In genomic region chr3:30631237-30631961, GRCh38 we compare ENCODE assay signal across 8 cellular contexts. TPM values are rescaled to one million over a fixed set of nuclear protein-coding genes. Genes with fewer than 3 reads are reported as not detected.
DNase-seq lines count a peak whose midpoint lies in the region; ATAC-seq and TF ChIP-seq lines count a peak whose summit lies in the region.

No MANE protein-coding gene starts in this region.

- TF ChIP-seq RAD21 in liver (IDR thresholded peaks at IDR 0.05) = no peak

- no peak for TF ChIP-seq CTCF in liver (IDR thresholded peaks at IDR 0.05; ENCODE audit: low read depth, low read length, missing input control)
- TF ChIP-seq CTCF in GM10248 (IDR thresholded peaks at IDR 0.05; ENCODE audit: control extremely low read depth, extremely low read depth, low read depth, missing control alignments) = no peak

- POLR2A ChIA-PET in GM10248 (lab: Yijun Ruan, JAX) = no interaction called here

- peaks cover 14 to 36% (median 21%) of the 10 kb centered on the region in 4 donors for H3K4me1 ChIP-seq in liver (ENCODE audit: control insufficient read depth in 4 of 4, insufficient read depth in 4 of 4, low read length in 3 of 4)

- no peak overlapping the region for H3K4me3 ChIP-seq in liver (ENCODE audit: low read depth in 1 of 3, low read length in 3 of 3)

- peaks cover 45% of the 10 kb centered on the region for H3K36me3 Mint-ChIP-seq in activated T-helper 2 cell treated with anti-CD3 and anti-CD28 coated beads, Interferon-gamma antibody, Interleukin-2, Interleukin-4, amounts not matched to agents 10 μg/mL and 5 μg/mL and 100 μg/mL, durations not matched to agents 14 hours and 24 hours and 36 hours (ENCODE audit: low read depth)

- DNase-seq in CD1c-positive myeloid dendritic cell (ENCODE audit: extremely low spot score) = peak; percentile 57
- DNase-seq in activated T-helper 2 cell treated with anti-CD3 and anti-CD28 coated beads, Interferon-gamma antibody, Interleukin-2, Interleukin-4, amounts not matched to agents 10 μg/mL and 5 μg/mL and 100 μg/mL, durations not matched to agents 14 hours and 24 hours and 36 hours (ENCODE audit: low spot score) = no peak
- DNase-seq in epidermal melanocyte (ENCODE audit: insufficient read length, low spot score) = no peak
- DNase-seq in GM10248 (ENCODE audit: extremely low spot score) = no peak

- no peaks in the 10 kb centered on the region for H3K27me3 ChIP-seq in liver (ENCODE audit: control insufficient read depth in 4 of 4, insufficient read depth in 4 of 4, low read length in 3 of 4)

- peaks cover 79% of the 10 kb centered on the region for H3K4me1 Mint-ChIP-seq in activated T-helper 2 cell treated with anti-CD3 and anti-CD28 coated beads, Interferon-gamma antibody, Interleukin-2, Interleukin-4, amounts not matched to agents 10 μg/mL and 5 μg/mL and 100 μg/mL, durations not matched to agents 14 hours and 24 hours and 36 hours (ENCODE audit: low read depth)

- intact Hi-C loops in activated T-helper 2 cell treated with anti-CD3 and anti-CD28 coated beads, Interferon-gamma antibody, Interleukin-2, Interleukin-4, amounts not matched to agents 10 μg/mL and 5 μg/mL and 100 μg/mL, durations not matched to agents 14 hours and 24 hours and 36 hours (cut with micrococcal nuclease) = loop anchor here (1.0 kb wide), 4 partner anchors 9 to 62 kb away; no protein-coding TSS in a partner anchor

- no peaks in the 10 kb centered on the region; the same call in 1 of the 2 replicates for H3K36me3 ChIP-seq in KOPT-K1 (ENCODE audit: insufficient read depth, low read length)
- H3K36me3 ChIP-seq in liver (ENCODE audit: control insufficient read depth in 4 of 4, insufficient read depth in 3 of 4, low read depth in 1 of 4, low read length in 3 of 4) = no peaks in the 10 kb centered on the region

- no peaks in the 10 kb centered on the region for H3K27me3 Mint-ChIP-seq in activated T-helper 2 cell treated with anti-CD3 and anti-CD28 coated beads, Interferon-gamma antibody, Interleukin-2, Interleukin-4, amounts not matched to agents 10 μg/mL and 5 μg/mL and 100 μg/mL, durations not matched to agents 14 hours and 24 hours and 36 hours (ENCODE audit: low read depth)

- H3K27ac Mint-ChIP-seq in activated T-helper 2 cell treated with anti-CD3 and anti-CD28 coated beads, Interferon-gamma antibody, Interleukin-2, Interleukin-4, amounts not matched to agents 10 μg/mL and 5 μg/mL and 100 μg/mL, durations not matched to agents 14 hours and 24 hours and 36 hours = peak overlapping the region; percentile 99

- H3K9me3 ChIP-seq in KOPT-K1 (ENCODE audit: insufficient read depth, low read length, poor library complexity, severe bottlenecking) = no peaks in the 10 kb centered on the region
- no peaks in the 10 kb centered on the region for H3K9me3 ChIP-seq in liver (ENCODE audit: control insufficient read depth in 4 of 4, low read length in 3 of 4)

- no peaks in the 10 kb centered on the region for H3K9me3 Mint-ChIP-seq in activated T-helper 2 cell treated with anti-CD3 and anti-CD28 coated beads, Interferon-gamma antibody, Interleukin-2, Interleukin-4, amounts not matched to agents 10 μg/mL and 5 μg/mL and 100 μg/mL, durations not matched to agents 14 hours and 24 hours and 36 hours

- no peak for ATAC-seq in HG02870 (IDR thresholded peaks at IDR 0.05; ENCODE audit: unreplicated experiment)
- no peak for ATAC-seq in HG03354 (IDR thresholded peaks at IDR 0.05; ENCODE audit: poor library complexity, severe bottlenecking, unreplicated experiment)

- peak overlapping the region; percentile 75 for H3K4me3 Mint-ChIP-seq in activated T-helper 2 cell treated with anti-CD3 and anti-CD28 coated beads, Interferon-gamma antibody, Interleukin-2, Interleukin-4, amounts not matched to agents 10 μg/mL and 5 μg/mL and 100 μg/mL, durations not matched to agents 14 hours and 24 hours and 36 hours (ENCODE audit: low read depth)

- CTCF ChIA-PET in GM10248 (lab: Yijun Ruan, JAX) = interaction anchor here (1.0 kb wide), 1 partner anchor 62 kb away, joined by 4 read pairs; no protein-coding TSS in a partner anchor

- H3K27ac ChIP-seq in KOPT-K1 (ENCODE audit: low read depth, low read length, poor library complexity, severe bottlenecking) (peak overlapping the region; percentile 65), liver (ENCODE audit: low read depth in 1 of 2, low read length in 2 of 2) (peak overlapping the region; percentile 22 to 55)

- WGBS in liver = 50% methylated on average over 8 of the region's 8 CpGs

- no peak overlapping the region for H3K9ac ChIP-seq in liver (ENCODE audit: low read depth in 1 of 2, low read length in 2 of 2)

TF ChIP-seq in liver, 16 proteins besides CTCF, POLR2A, EP300 and RAD21:
- TF ChIP-seq RXRA (IDR thresholded peaks at IDR 0.05) = peak in 1 of 2 donors; percentile 11
- TF ChIP-seq HNF4G (IDR thresholded peaks at IDR 0.05) = no peak
- no peak for TF ChIP-seq FOXA1 (IDR thresholded peaks at IDR 0.05)

RNA-seq across cellular contexts. Expression of gene TGFBR2, which starts 25.0 kb away (rescaled TPM):
- total RNA-seq in activated T-helper 2 cell treated with anti-CD3 and anti-CD28 coated beads, Interferon-gamma antibody, Interleukin-2, Interleukin-4, amounts not matched to agents 10 μg/mL and 5 μg/mL and 100 μg/mL, durations not matched to agents 14 hours and 24 hours and 36 hours = 19.5 and 19.8 TPM in 2 replicates
- 10 to 100 TPM; 36.4 to 61.2 TPM for total RNA-seq in liver
- polyA plus RNA-seq in liver = 10 to 100 TPM; 13.9 to 31.0 TPM
